27 cellular contexts compared by ENCODE assay signal in genomic region chr19:13997637-13997962, GRCh38. TPM values are rescaled to one million over a fixed set of nuclear protein-coding genes. Genes with fewer than 3 reads are reported as not detected.
DNase-seq lines count a peak whose midpoint lies in the region; ATAC-seq and TF ChIP-seq lines count a peak whose summit lies in the region.
"Had no signal": no experiment of that assay in that cellular context is flagged by ENCODE, and none has a peak within 500 bp of the region (broad histone marks: within the 10 kb centered on the region; RNA-seq: fewer than 3 reads in every experiment).

No MANE protein-coding gene starts in this region.

- no peak for ATAC-seq in gastrocnemius medialis
- ATAC-seq: activated CD4-positive, alpha-beta T cell treated with anti-CD3 and anti-CD28 coated beads for 36 hours; activated CD8-positive, alpha-beta T cell treated with anti-CD3 and anti-CD28 coated beads, Interleukin-2, amount 10 ng/mL, durations not matched to agents 7 days and 5 days; stimulated activated naive CD8-positive, alpha-beta T cell treated with anti-CD3 and anti-CD28 coated beads, Interleukin-15, Interleukin-2, amounts not matched to agents 100 U/mL and 50 U/mL, for 24 hours had no signal

- TF ChIP-seq POLR2A in gastrocnemius medialis (IDR thresholded peaks at IDR 0.05): no peak
- TF ChIP-seq POLR2A in uterus (IDR thresholded peaks at IDR 0.05): no peak

- H3K36me3 ChIP-seq in BLaER1 (peaks cover 50% of the 10 kb centered on the region), gastrocnemius medialis (no peaks in the 10 kb centered on the region), uterus (no peaks in the 10 kb centered on the region)

- H3K4me1 ChIP-seq in BLaER1: peaks cover 47% of the 10 kb centered on the region
- peaks cover 19 to 28% of the 10 kb centered on the region in 2 donors for H3K4me1 ChIP-seq in gastrocnemius medialis
- H3K4me1 ChIP-seq in uterus: no peaks in the 10 kb centered on the region
- H3K4me1 ChIP-seq: Caco-2, SJCRH30 had no signal

- H3K9ac ChIP-seq in BLaER1: 0 out of 2 replicates have a peak overlapping the region, but pooled peaks have one; percentile 15
- H3K9ac ChIP-seq: GM23248 had no signal

- H3K4me3 ChIP-seq in BLaER1 (no peak overlapping the region), gastrocnemius medialis (no peak overlapping the region), uterus (no peak overlapping the region)
- H3K4me3 ChIP-seq: GM23248, SJCRH30 had no signal

- DNase-seq in GM13977 (ENCODE audit: low spot score): peak; percentile 3
- DNase-seq in germinal center (ENCODE audit: low spot score): peak; percentile 1
- DNase-seq in gastrocnemius medialis: no peak
- no peak for DNase-seq in uterus
- no peak for DNase-seq in OCI-M2 (lab: John Stamatoyannopoulos, UW; ENCODE audit: unreplicated experiment)
- no peak for DNase-seq in activated gamma-delta T cell (lab: John Stamatoyannopoulos, UW)
- DNase-seq: activated CD4-positive, alpha-beta T cell treated with anti-CD3 and anti-CD28 coated beads for 36 hours; activated CD8-positive, alpha-beta T cell treated with anti-CD3 and anti-CD28 coated beads, Interleukin-2, amount 10 ng/mL, durations not matched to agents 7 days and 5 days; activated effector memory CD4-positive, alpha-beta T cell treated with Interleukin-2 at 50 U/mL for 16 hours; Caco-2; DMS53; endodermal cell; GM23248; mammary epithelial cell; NCI-H446; NCI-H774; SJCRH30; stimulated activated naive CD8-positive, alpha-beta T cell treated with anti-CD3 and anti-CD28 coated beads, Interleukin-15, Interleukin-2, amounts not matched to agents 100 U/mL and 50 U/mL, for 24 hours; T1000 had no signal

- intact Hi-C loops in gastrocnemius medialis (cut with DNase I; ENCODE audit: low total_unique reads) (no loop called here), uterus (cut with DNase I; ENCODE audit: low total_unique reads) (no loop called here)

- H3K27ac ChIP-seq in BLaER1: peak overlapping the region; percentile 26; the same call in 1 of the 2 replicates
- H3K27ac ChIP-seq in gastrocnemius medialis: peak overlapping the region; percentile 2 to 70 (median 38)
- no peak overlapping the region for H3K27ac ChIP-seq in uterus
- H3K27ac ChIP-seq: GM23248, SJCRH30, VCaP had no signal

- H3K27me3 ChIP-seq in BLaER1: no peaks in the 10 kb centered on the region
- no peaks in the 10 kb centered on the region for H3K27me3 ChIP-seq in gastrocnemius medialis
- H3K27me3 ChIP-seq in uterus: no peaks in the 10 kb centered on the region
- H3K27me3 ChIP-seq: SJCRH30 had no signal

- in situ Hi-C loops in GM13977 (cut with MboI; ENCODE audit: low pct_unique_long_range_greater_than_20kb, low sequenced_read_pairs, unreplicated experiment): no loop called here
- in situ Hi-C loops in gastrocnemius medialis (cut with MboI; ENCODE audit: low sequenced_read_pairs in 4 of 4): no loop called here

- no peak overlapping the region for H3K4me2 ChIP-seq in BLaER1

- no peaks in the 10 kb centered on the region for H4K20me1 ChIP-seq in BLaER1

- peaks cover 12% of the 10 kb centered on the region for H3K9me3 ChIP-seq in BLaER1
- H3K9me3 ChIP-seq in gastrocnemius medialis: no peaks in the 10 kb centered on the region
- H3K9me3 ChIP-seq in uterus: no peaks in the 10 kb centered on the region
- H3K9me3 ChIP-seq: Caco-2 had no signal

- TF ChIP-seq CTCF in GM13977 (IDR thresholded peaks at IDR 0.05; ENCODE audit: extremely low read depth, insufficient read depth, missing control alignments) (no peak), gastrocnemius medialis (IDR thresholded peaks at IDR 0.05 in 4 of 5, conservative IDR thresholded peaks at IDR 0.05 in 1 of 5) (no peak), uterus (IDR thresholded peaks at IDR 0.05) (no peak)

RNA-seq across cellular contexts. Expression of gene RFX1, which starts 8.5 kb away (rescaled TPM):
- total RNA-seq in gastrocnemius medialis (1 to 10 TPM; 2.7 to 7.2 (median 4.4) TPM), uterus (10 to 100 TPM in 1 of 4 donors, 1 to 10 TPM in 2, under 1 TPM in 1; 0.26 to 14.1 (median 4.1) TPM)

RNA-seq across cellular contexts. Expression of gene RLN3, which starts 30.3 kb away (rescaled TPM):
- not detected for total RNA-seq in gastrocnemius medialis
- not detected for total RNA-seq in uterus
- total RNA-seq: activated CD4-positive, alpha-beta T cell treated with anti-CD3 and anti-CD28 coated beads for 36 hours; activated CD8-positive, alpha-beta T cell treated with anti-CD3 and anti-CD28 coated beads, Interleukin-2, amount 10 ng/mL, durations not matched to agents 7 days and 5 days; Caco-2; endodermal cell; G401; GM23248; mammary epithelial cell; mucosa of gallbladder; osteocyte; renal cortical epithelial cell; SJCRH30; temporal lobe; urinary bladder had no signal

RNA-seq across cellular contexts. Expression of gene IL27RA, which starts 34.0 kb away (rescaled TPM):
- total RNA-seq in gastrocnemius medialis (1 to 10 TPM; 1.4 to 3.7 (median 2.0) TPM), uterus (1 to 10 TPM; 1.0 to 10.0 (median 3.7) TPM)

RNA-seq across cellular contexts. Expression of gene DCAF15, which starts 45.3 kb away (rescaled TPM):
- total RNA-seq in gastrocnemius medialis (10 to 100 TPM; 11.2 to 38.8 (median 18.0) TPM), uterus (10 to 100 TPM; 11.2 to 39.6 (median 20.1) TPM)

RNA-seq across cellular contexts. Expression of gene PODNL1, which starts 59.4 kb away (rescaled TPM):
- total RNA-seq in gastrocnemius medialis: under 1 TPM in 2 of 4 donors, not detected in 2; 0.55 to 0.61 TPM
- total RNA-seq in uterus: under 1 TPM in 2 of 4 donors, not detected in 2; 0.55 to 0.98 TPM
- total RNA-seq: Caco-2, G401, temporal lobe had no signal

Comparison
In these comparisons a context has a peak if more than half of its experiments do, and no peak if none do; other contexts are left out.
1. H3K27ac ChIP-seq: peak in BLaER1 (single experiment) and gastrocnemius medialis (4 of 4); none in uterus (0 of 2).
2. DNase-seq: peak in GM13977 (single experiment) and germinal center (single experiment); none in gastrocnemius medialis (0 of 2), uterus (0 of 2), OCI-M2 (single experiment) and activated gamma-delta T cell (single experiment).